17 cellular contexts compared by ENCODE assay signal in the genomic region with DNA sequence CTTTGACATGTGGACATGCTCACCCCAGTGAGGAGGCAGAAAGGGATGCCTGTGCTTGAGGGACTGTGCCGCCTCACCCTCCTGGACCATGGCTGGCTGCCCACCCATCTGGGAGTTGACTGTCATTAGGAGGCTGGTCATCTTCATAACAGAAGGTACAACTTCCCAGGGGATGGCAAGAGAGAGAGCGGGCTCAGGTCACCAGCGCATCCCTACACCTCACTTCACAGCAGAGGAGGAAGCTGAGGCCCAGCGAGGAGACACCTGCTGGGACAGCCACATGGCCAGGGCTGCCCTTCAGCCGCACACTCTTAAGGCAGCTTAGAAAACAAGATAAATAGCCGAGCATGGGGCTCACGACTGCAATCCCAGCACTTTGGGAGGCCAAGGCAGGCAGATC. TPM values are rescaled to one million over a fixed set of nuclear protein-coding genes. Genes with fewer than 3 reads are reported as not detected.
DNase-seq lines count a peak whose midpoint lies in the region; ATAC-seq, FAIRE-seq and TF ChIP-seq lines count a peak whose summit lies in the region.
"Had no signal": no experiment of that assay in that cellular context is flagged by ENCODE, and none has a peak within 500 bp of the region (broad histone marks: within the 10 kb centered on the region; RNA-seq: fewer than 3 reads in every experiment).

No MANE protein-coding gene starts in this region.

- H3K4me1 ChIP-seq in kidney (ENCODE audit: control insufficient read depth in 1 of 2, insufficient read depth in 1 of 2, low read depth in 1 of 2, low read length in 2 of 2) (peaks cover 6 to 12% of the 10 kb centered on the region in 2 donors), spleen (peaks cover 0 to 16% (median 0%) of the 10 kb centered on the region in 6 donors)

- H3K9ac ChIP-seq in kidney (ENCODE audit: low read length in 2 of 2): no peak overlapping the region

- no peak for TF ChIP-seq POLR2A in spleen (IDR thresholded peaks at IDR 0.05)

- no peak overlapping the region for H3K27ac Mint-ChIP-seq in stimulated activated effector memory CD8-positive, alpha-beta T cell treated with anti-CD3 and anti-CD28 coated beads, Interleukin-12 subunit alpha, Interleukin-12 subunit beta, amount 100 ng/mL, for 72 hours
- H3K27ac Mint-ChIP-seq in activated CD8-positive, alpha-beta memory T cell treated with anti-CD3 and anti-CD28 coated beads, Interleukin-2, amount 10 ng/mL, durations not matched to agents 7 days and 5 days: no peak overlapping the region
- H3K27ac Mint-ChIP-seq: B cell; CD4-positive, alpha-beta T cell; GM23338; H9 had no signal

- TF ChIP-seq CTCF in kidney (IDR thresholded peaks at IDR 0.05; ENCODE audit: borderline replicate concordance, extremely low read depth, insufficient read depth): no peak
- TF ChIP-seq CTCF in spleen (IDR thresholded peaks at IDR 0.05 in 8 of 11, conservative IDR thresholded peaks at IDR 0.05 in 3 of 11): no peak

- no peaks in the 10 kb centered on the region for H3K9me3 Mint-ChIP-seq in stimulated activated effector memory CD8-positive, alpha-beta T cell treated with anti-CD3 and anti-CD28 coated beads, Interleukin-12 subunit alpha, Interleukin-12 subunit beta, amount 100 ng/mL, for 72 hours
- no peaks in the 10 kb centered on the region for H3K9me3 Mint-ChIP-seq in activated CD8-positive, alpha-beta memory T cell treated with anti-CD3 and anti-CD28 coated beads, Interleukin-2, amount 10 ng/mL, durations not matched to agents 7 days and 5 days (ENCODE audit: low read depth)
- H3K9me3 Mint-ChIP-seq: CD4-positive, alpha-beta T cell; GM23338; H9 had no signal

- no peak for ATAC-seq in stimulated activated effector memory CD8-positive, alpha-beta T cell treated with anti-CD3 and anti-CD28 coated beads, Interleukin-12 subunit alpha, Interleukin-12 subunit beta, amount 100 ng/mL, for 72 hours
- ATAC-seq in activated CD8-positive, alpha-beta memory T cell treated with anti-CD3 and anti-CD28 coated beads, Interleukin-2, amount 10 ng/mL, durations not matched to agents 7 days and 5 days: no peak
- ATAC-seq: GM12878, GM23338 had no signal

- no peaks in the 10 kb centered on the region for H3K27me3 ChIP-seq in spleen (replicated peaks in 1 of 7)

- WGBS in spleen, 5 donors: 93 to 100% (median 96%) methylated on average over 7 of the region's 7 CpGs

- no peak overlapping the region for H3K4me3 Mint-ChIP-seq in stimulated activated effector memory CD8-positive, alpha-beta T cell treated with anti-CD3 and anti-CD28 coated beads, Interleukin-12 subunit alpha, Interleukin-12 subunit beta, amount 100 ng/mL, for 72 hours
- no peak overlapping the region for H3K4me3 Mint-ChIP-seq in activated CD8-positive, alpha-beta memory T cell treated with anti-CD3 and anti-CD28 coated beads, Interleukin-2, amount 10 ng/mL, durations not matched to agents 7 days and 5 days
- H3K4me3 Mint-ChIP-seq: B cell; CD4-positive, alpha-beta T cell; GM23338; H9 had no signal

- in situ Hi-C loops in G401 (cut with HindIII; ENCODE audit: low sequenced_read_pairs): no loop called here

- H3K27ac ChIP-seq in kidney (ENCODE audit: low read depth in 2 of 2, low read length in 2 of 2) (no peak overlapping the region), spleen (no peak overlapping the region)

- no peak overlapping the region for H3K4me3 ChIP-seq in kidney (ENCODE audit: low read length in 2 of 2)
- no peak overlapping the region for H3K4me3 ChIP-seq in spleen
- H3K4me3 ChIP-seq: GM12878, GM23338 had no signal

- no peak for FAIRE-seq in kidney (lab: Jason Lieb, UNC)
- FAIRE-seq: A204.1, GM12878, GM18507 had no signal

- peaks cover 6% of the 10 kb centered on the region for H3K36me3 Mint-ChIP-seq in stimulated activated effector memory CD8-positive, alpha-beta T cell treated with anti-CD3 and anti-CD28 coated beads, Interleukin-12 subunit alpha, Interleukin-12 subunit beta, amount 100 ng/mL, for 72 hours
- H3K36me3 Mint-ChIP-seq in activated CD8-positive, alpha-beta memory T cell treated with anti-CD3 and anti-CD28 coated beads, Interleukin-2, amount 10 ng/mL, durations not matched to agents 7 days and 5 days: peaks cover 8% of the 10 kb centered on the region

- intact Hi-C loops in kidney (cut with DNase I): no loop called here
- intact Hi-C loops in spleen (cut with DNase I; ENCODE audit: low total_unique reads): no loop called here

- DNase-seq in G401 (ENCODE audit: low spot score) (peak; percentile 77), cerebellar cortex (ENCODE audit: low spot score) (peak; percentile 72), kidney (peak; percentile 24), spleen (peak; percentile 53), hypothalamus (lab: John Stamatoyannopoulos, UW) (no peak)
- no peak for DNase-seq in stimulated activated effector memory CD8-positive, alpha-beta T cell treated with anti-CD3 and anti-CD28 coated beads, Interleukin-12 subunit alpha, Interleukin-12 subunit beta, amount 100 ng/mL, for 72 hours (ENCODE audit: low spot score in 2 of 2)
- DNase-seq in activated CD8-positive, alpha-beta memory T cell treated with anti-CD3 and anti-CD28 coated beads, Interleukin-2, amount 10 ng/mL, durations not matched to agents 7 days and 5 days: no peak
- DNase-seq in stimulated activated CD4-positive, alpha-beta T cell treated with anti-CD3 and anti-CD28 coated beads, Interleukin-12 subunit alpha, Interleukin-12 subunit beta, amount 100 ng/mL, for 4 hours: no peak
- DNase-seq: Calu3; CD4-positive, alpha-beta T cell; DMS 273 treated with DMSO at 0.1 percent for 48 hours; H9 had no signal

- peaks cover 9% of the 10 kb centered on the region for H3K4me1 Mint-ChIP-seq in stimulated activated effector memory CD8-positive, alpha-beta T cell treated with anti-CD3 and anti-CD28 coated beads, Interleukin-12 subunit alpha, Interleukin-12 subunit beta, amount 100 ng/mL, for 72 hours
- H3K4me1 Mint-ChIP-seq in activated CD8-positive, alpha-beta memory T cell treated with anti-CD3 and anti-CD28 coated beads, Interleukin-2, amount 10 ng/mL, durations not matched to agents 7 days and 5 days: peaks cover 1% of the 10 kb centered on the region
- H3K4me1 Mint-ChIP-seq: B cell, H9 had no signal

- H3K36me3 ChIP-seq in kidney (ENCODE audit: control insufficient read depth in 1 of 2, insufficient read depth in 2 of 2, low read length in 2 of 2) (no peaks in the 10 kb centered on the region), spleen (peaks cover 0 to 21% (median 0%) of the 10 kb centered on the region in 6 donors)

- H3K27me3 Mint-ChIP-seq in activated CD8-positive, alpha-beta memory T cell treated with anti-CD3 and anti-CD28 coated beads, Interleukin-2, amount 10 ng/mL, durations not matched to agents 7 days and 5 days: no peaks in the 10 kb centered on the region
- H3K27me3 Mint-ChIP-seq: B cell; CD4-positive, alpha-beta T cell had no signal

- CTCF ChIA-PET in activated CD8-positive, alpha-beta memory T cell treated with anti-CD3 and anti-CD28 coated beads, Interleukin-2, amount 10 ng/mL, durations not matched to agents 7 days and 5 days (lab: Charles Lee): no interaction called here

- H3K9me3 ChIP-seq in kidney (ENCODE audit: control insufficient read depth in 1 of 2, low read length in 2 of 2) (no peaks in the 10 kb centered on the region), spleen (no peaks in the 10 kb centered on the region)

RNA-seq across cellular contexts. Expression of gene ADCY3, which starts 59.4 kb away (rescaled TPM):
- 20.4 and 22.3 TPM in 2 replicates for total RNA-seq in G401 (2014; rRNA removed; shearing (Covaris generic))
- total RNA-seq in kidney (44.6 TPM), spleen (10 to 100 TPM; 39.6 to 61.5 (median 58.2) TPM)
- polyA plus RNA-seq in kidney (ENCODE audit: insufficient read depth, low read depth, low replicate concordance) (21.1 TPM), spleen (10 to 100 TPM; 36.5 to 53.1 (median 42.4) TPM)
- 10 to 100 TPM; 81.4 to 85.0 TPM for total RNA-seq in activated CD8-positive, alpha-beta memory T cell treated with anti-CD3 and anti-CD28 coated beads, Interleukin-2, amount 10 ng/mL, durations not matched to agents 7 days and 5 days

Comparison
In these comparisons a context has a peak if more than half of its experiments do, and no peak if none do; other contexts are left out.
1. DNase-seq: peak in G401 (single experiment), cerebellar cortex (single experiment), kidney (single experiment) and spleen (single experiment); none in stimulated activated effector memory CD8-positive, alpha-beta T cell treated with anti-CD3 and anti-CD28 coated beads, Interleukin-12 subunit alpha, Interleukin-12 subunit beta, amount 100 ng/mL, for 72 hours (0 of 2), activated CD8-positive, alpha-beta memory T cell treated with anti-CD3 and anti-CD28 coated beads, Interleukin-2, amount 10 ng/mL, durations not matched to agents 7 days and 5 days (single experiment), hypothalamus (0 of 51) and stimulated activated CD4-positive, alpha-beta T cell treated with anti-CD3 and anti-CD28 coated beads, Interleukin-12 subunit alpha, Interleukin-12 subunit beta, amount 100 ng/mL, for 4 hours (single experiment).